Comparison of ENCODE assay signal across 9 cellular contexts in the genomic region with DNA sequence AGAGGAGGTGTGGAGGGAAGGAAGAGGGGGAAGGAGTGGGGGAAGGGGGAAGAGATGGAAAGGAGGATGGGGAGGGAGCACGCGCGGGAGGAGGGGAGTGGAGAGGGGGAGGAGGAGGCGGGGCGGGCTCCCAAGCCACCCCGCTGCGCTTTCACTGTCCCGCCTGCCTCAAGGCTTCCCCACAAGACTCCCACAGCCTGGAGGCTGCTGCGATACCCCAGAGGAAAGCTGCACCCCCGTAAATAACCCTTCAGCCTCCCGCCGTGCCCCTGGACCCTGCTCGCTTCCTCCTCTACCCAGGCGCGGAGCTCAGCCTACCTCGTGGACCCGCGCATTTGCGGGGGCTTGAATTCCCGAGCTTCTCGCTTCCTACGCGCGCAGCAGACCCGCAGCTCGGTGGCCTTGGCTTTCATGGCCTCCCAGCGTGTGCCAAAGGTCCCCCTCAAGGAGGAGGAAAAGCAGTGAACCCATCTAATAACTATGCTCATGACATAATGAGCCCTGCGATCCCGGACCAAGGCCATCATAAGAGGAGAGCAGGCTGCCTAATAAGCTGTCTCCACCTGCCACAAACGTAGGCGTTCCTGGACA. TPM values are rescaled to one million over a fixed set of nuclear protein-coding genes. Genes with fewer than 3 reads are reported as not detected.
DNase-seq lines count a peak whose midpoint lies in the region; ATAC-seq and TF ChIP-seq lines count a peak whose summit lies in the region.
"Had no signal": no experiment of that assay in that cellular context is flagged by ENCODE, and none has a peak within 500 bp of the region (broad histone marks: within the 10 kb centered on the region; RNA-seq: fewer than 3 reads in every experiment).

Gene C10orf67, minus strand, starts transcription at position 547 of the 591 bp plus-strand sequence. Its CDS starts 23 bp downstream, at position 524.

- H3K9ac ChIP-seq in iPS-15b (ENCODE audit: low read depth, low read length) = no peak within 1 kb of the TSS

- TF ChIP-seq EP300 in sigmoid colon (IDR thresholded peaks at IDR 0.05) = no peak

- H3K4me1 ChIP-seq in iPS-15b (ENCODE audit: control insufficient read depth, insufficient read depth, low read length) = peaks cover 6% of the 10 kb centered on the region
- H3K4me1 ChIP-seq in sigmoid colon = peaks cover 0 to 25% (median 21%) of the 10 kb centered on the region in 4 donors

- 0 to 1% methylated on average over 31 of the region's 31 CpGs for WGBS in sigmoid colon, 2 donors

- in situ Hi-C loops in brain microvascular endothelial cell (cut with HindIII; ENCODE audit: low pct_ligation_motif_present, low sequenced_read_pairs) = no loop called here

- no peak for ATAC-seq in HG02884 (IDR thresholded peaks at IDR 0.05; ENCODE audit: unreplicated experiment)
- no peak for ATAC-seq in GM18858 (IDR thresholded peaks at IDR 0.05; ENCODE audit: unreplicated experiment)

- DNase-seq in DMS 273 (lab: John Stamatoyannopoulos, UW; ENCODE audit: unreplicated experiment) (peak; percentile 56), DMS 273 treated with DMSO at 0.1 percent for 48 hours (lab: John Stamatoyannopoulos, UW) (no peak), NCI-H748 treated with DMSO at 0.1 percent for 48 hours (lab: John Stamatoyannopoulos, UW) (peak; percentile 43), brain microvascular endothelial cell (peak; percentile 39), sigmoid colon (no peak)

- intact Hi-C loops in sigmoid colon (cut with DNase I) = loop anchor here (10.0 kb wide), 1 partner anchor 90 kb away; the partner anchor contains the start of gene OTUD1

- H3K36me3 ChIP-seq in brain microvascular endothelial cell (replicated peaks) (no peaks in the 10 kb centered on the region), iPS-15b (ENCODE audit: control insufficient read depth, insufficient read depth, low read length) (no peaks in the 10 kb centered on the region), sigmoid colon (no peaks in the 10 kb centered on the region)

- TF ChIP-seq CTCF in brain microvascular endothelial cell (IDR thresholded peaks at IDR 0.05; ENCODE audit: low read depth, low read length, missing control alignments) (no peak), sigmoid colon (IDR thresholded peaks at IDR 0.05) (no peak)

- H3K4me3 ChIP-seq in brain microvascular endothelial cell (ENCODE audit: low read depth, low read length) = peak within 1 kb of the TSS; percentile 65
- peak within 1 kb of the TSS; percentile 76 for H3K4me3 ChIP-seq in iPS-15b (ENCODE audit: low read depth, low read length)
- peak within 1 kb of the TSS; percentile 23 to 57 (median 50) for H3K4me3 ChIP-seq in sigmoid colon

- H3K9me3 ChIP-seq in iPS-15b (ENCODE audit: control insufficient read depth, insufficient read depth, low read length) = no peaks in the 10 kb centered on the region
- H3K9me3 ChIP-seq in sigmoid colon = no peaks in the 10 kb centered on the region

- TF ChIP-seq POLR2A in sigmoid colon (IDR thresholded peaks at IDR 0.05) = no peak

- H3K27ac ChIP-seq in brain microvascular endothelial cell (peak within 1 kb of the TSS; percentile 86), sigmoid colon (peak within 1 kb of the TSS in 3 of 4 donors; percentile 23 to 57 (median 55))
- H3K27ac ChIP-seq: 22Rv1 had no signal

- no peaks in the 10 kb centered on the region for H3K27me3 ChIP-seq in brain microvascular endothelial cell (replicated peaks)
- H3K27me3 ChIP-seq in iPS-15b (ENCODE audit: control insufficient read depth, insufficient read depth, low read length) = peaks cover 35% of the 10 kb centered on the region
- no peaks in the 10 kb centered on the region for H3K27me3 ChIP-seq in sigmoid colon

RNA-seq across cellular contexts. Expression of gene C10orf67, which starts in this region (rescaled TPM):
- not detected for total RNA-seq in sigmoid colon
- under 1 TPM in 1 of 3 donors, not detected in 2; 0.04 TPM for polyA plus RNA-seq in sigmoid colon

Comparison
In these comparisons a context has a peak if more than half of its experiments do, and no peak if none do; other contexts are left out.
1. DNase-seq: peak in DMS 273 (single experiment), NCI-H748 treated with DMSO at 0.1 percent for 48 hours (single experiment) and brain microvascular endothelial cell (single experiment); none in DMS 273 treated with DMSO at 0.1 percent for 48 hours (single experiment) and sigmoid colon (single experiment).
2. Peak in every context shown above with its lines, with median percentiles within 50 percentile points of each other: H3K4me3 ChIP-seq.